3 cellular contexts compared by ENCODE assay signal in the genomic region with DNA sequence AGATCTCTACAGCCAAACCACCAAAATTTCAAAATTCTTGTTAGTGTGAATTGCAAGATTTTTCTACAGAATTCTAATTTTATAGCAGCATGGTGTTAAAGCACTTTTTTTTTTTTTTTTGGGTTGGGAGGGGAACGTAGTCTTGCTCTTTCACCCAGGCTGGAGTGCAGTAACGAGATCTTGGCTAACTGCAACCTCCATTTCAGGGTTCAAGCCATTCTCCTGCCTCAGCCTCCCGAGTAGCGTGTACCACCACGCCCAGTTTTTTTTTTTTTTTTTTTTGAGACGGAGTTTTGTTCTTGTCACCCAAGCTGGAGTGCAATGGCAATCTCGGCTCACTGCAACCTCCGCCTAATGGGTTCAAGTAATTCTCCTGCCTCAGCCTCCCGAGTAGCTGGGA.
TF ChIP-seq lines count a peak whose summit lies in the region.

No MANE protein-coding gene starts in this region.

TF ChIP-seq in SK-N-SH, 30 proteins besides CTCF, POLR2A, EP300 and RAD21:
- TF ChIP-seq YY1 (IDR thresholded peaks at IDR 0.05; ENCODE audit: low read depth) (no peak), NFIC (IDR thresholded peaks at IDR 0.05; ENCODE audit: borderline replicate concordance) (no peak), SMC3 (IDR thresholded peaks at IDR 0.05; ENCODE audit: low read depth, low read length) (no peak), FOXM1 (IDR thresholded peaks at IDR 0.05; ENCODE audit: low read depth) (no peak)

TF ChIP-seq in SK-N-SH treated with all-trans-retinoic acid at 6 μM for 48 hours, 23 proteins besides CTCF, POLR2A, EP300 and RAD21:
- TF ChIP-seq ZNF8 (CRISPR knock-in tag; IDR thresholded peaks at IDR 0.05) (no peak), PATZ1 (CRISPR knock-in tag; IDR thresholded peaks at IDR 0.05; ENCODE audit: borderline replicate concordance) (no peak), ARNTL (CRISPR knock-in tag; IDR thresholded peaks at IDR 0.05; ENCODE audit: borderline replicate concordance, low read depth) (no peak), CSDC2 (CRISPR knock-in tag; IDR thresholded peaks at IDR 0.05) (no peak), BACH2 (CRISPR knock-in tag; IDR thresholded peaks at IDR 0.05; ENCODE audit: borderline replicate concordance) (no peak), GLIS3 (CRISPR knock-in tag; IDR thresholded peaks at IDR 0.05) (no peak), TCF4 (CRISPR knock-in tag; IDR thresholded peaks at IDR 0.05; ENCODE audit: borderline replicate concordance) (no peak), ZNF565 (CRISPR knock-in tag; conservative IDR thresholded peaks at IDR 0.05; ENCODE audit: low read depth) (no peak), TSHZ2 (CRISPR knock-in tag; IDR thresholded peaks at IDR 0.05) (no peak), TOX (CRISPR knock-in tag; IDR thresholded peaks at IDR 0.05; ENCODE audit: borderline replicate concordance) (no peak), ZFP3 (CRISPR knock-in tag; IDR thresholded peaks at IDR 0.05) (no peak), ZC3H10 (CRISPR knock-in tag; IDR thresholded peaks at IDR 0.05) (no peak)

TF ChIP-seq in GM12878, 131 proteins besides CTCF, POLR2A, EP300 and RAD21:
- TF ChIP-seq, protein P1, sequence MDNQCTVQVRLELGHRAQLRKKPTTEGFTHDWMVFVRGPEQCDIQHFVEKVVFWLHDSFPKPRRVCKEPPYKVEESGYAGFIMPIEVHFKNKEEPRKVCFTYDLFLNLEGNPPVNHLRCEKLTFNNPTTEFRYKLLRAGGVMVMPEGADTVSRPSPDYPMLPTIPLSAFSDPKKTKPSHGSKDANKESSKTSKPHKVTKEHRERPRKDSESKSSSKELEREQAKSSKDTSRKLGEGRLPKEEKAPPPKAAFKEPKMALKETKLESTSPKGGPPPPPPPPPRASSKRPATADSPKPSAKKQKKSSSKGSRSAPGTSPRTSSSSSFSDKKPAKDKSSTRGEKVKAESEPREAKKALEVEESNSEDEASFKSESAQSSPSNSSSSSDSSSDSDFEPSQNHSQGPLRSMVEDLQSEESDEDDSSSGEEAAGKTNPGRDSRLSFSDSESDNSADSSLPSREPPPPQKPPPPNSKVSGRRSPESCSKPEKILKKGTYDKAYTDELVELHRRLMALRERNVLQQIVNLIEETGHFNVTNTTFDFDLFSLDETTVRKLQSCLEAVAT (IDR thresholded peaks at IDR 0.05) = peak; percentile 93
- no peak for TF ChIP-seq USF1 (IDR thresholded peaks at IDR 0.05; ENCODE audit: borderline replicate concordance, extremely low read length, insufficient read depth, low read depth, low read length)
TF ChIP-seq in GM12878: peak in this region for 1.
